Comparison of ENCODE assay signal across 24 cellular contexts in the genomic region with DNA sequence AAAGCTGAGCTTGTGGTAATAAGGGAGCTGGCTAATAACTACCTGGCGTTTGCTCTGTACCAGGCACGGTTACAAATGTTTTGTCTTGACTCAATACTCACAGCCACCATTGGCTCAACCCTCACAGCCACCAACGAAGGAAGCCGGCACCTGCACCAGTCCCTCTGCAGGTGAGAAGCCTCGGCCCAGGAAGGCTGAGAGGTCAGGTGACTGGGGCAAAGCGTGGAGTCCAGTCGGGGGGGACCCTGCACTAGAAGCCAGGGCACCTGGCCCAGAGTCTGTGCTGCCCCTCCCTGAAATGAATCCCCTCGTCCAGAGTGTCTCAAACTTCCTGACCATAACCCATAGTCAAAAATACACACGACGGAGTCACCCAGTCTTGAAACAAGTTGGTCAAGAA.
DNase-seq lines count a peak whose midpoint lies in the region; ATAC-seq, FAIRE-seq and TF ChIP-seq lines count a peak whose summit lies in the region.
"Had no signal": no experiment of that assay in that cellular context is flagged by ENCODE, and none has a peak within 500 bp of the region (broad histone marks: within the 10 kb centered on the region; RNA-seq: fewer than 3 reads in every experiment).

No MANE protein-coding gene starts in this region.

- H4K5ac ChIP-seq in H1 (ENCODE audit: insufficient read length, low read depth, low read length), result no peak overlapping the region

- no peak overlapping the region for H2BK20ac ChIP-seq in H1 (ENCODE audit: low read length)

- no peak overlapping the region for H2AFZ ChIP-seq in H1 (ENCODE audit: low read length)
- H2AFZ ChIP-seq: PC-9 had no signal

- CTCF ChIA-PET in H1 (lab: Charles Lee; ENCODE audit: partially characterized antibody), result interaction anchor here (0.5 to 2.9 kb wide), 3 partner anchors 11 to 100 kb away, joined by 3 to 9 read pairs (median 4); no protein-coding TSS in a partner anchor

- TF ChIP-seq RAD21 in H1 (IDR thresholded peaks at IDR 0.05 in 1 of 2, conservative IDR thresholded peaks at IDR 0.05 in 1 of 2; ENCODE audit: low read depth in 2 of 2, low read length in 2 of 2), result no peak

- no peak overlapping the region for H3K14ac ChIP-seq in H1 (ENCODE audit: insufficient read length)

- peaks cover 0 to under 1% of the 10 kb centered on the region in 2 donors for H3K4me1 Mint-ChIP-seq in natural killer cell treated with Interleukin-12 subunit alpha and Interleukin-12 subunit beta and Interleukin-15 and Interleukin-18, amount 100 ng/mL, for 72 hours (ENCODE audit: low read depth in 2 of 2)
- H3K4me1 Mint-ChIP-seq in natural killer cell, result no peaks in the 10 kb centered on the region

- H3K27ac ChIP-seq in H1 (ENCODE audit: low read depth, low read length) (no peak overlapping the region), lower lobe of right lung (no peak overlapping the region)
- H3K27ac ChIP-seq: PC-9 had no signal

- no peak overlapping the region for H3K27ac Mint-ChIP-seq in natural killer cell treated with Interleukin-12 subunit alpha and Interleukin-12 subunit beta and Interleukin-15 and Interleukin-18, amount 100 ng/mL, for 72 hours
- no peak overlapping the region for H3K27ac Mint-ChIP-seq in natural killer cell
- H3K27ac Mint-ChIP-seq: CD8-positive, alpha-beta T cell had no signal

- no peak overlapping the region for H3K56ac ChIP-seq in H1 (replicated peaks; ENCODE audit: insufficient read length, low read depth, low read length)

- H3K4me1 ChIP-seq in H1 (replicated peaks in 1 of 4; ENCODE audit: control insufficient read depth in 3 of 4, insufficient read depth in 4 of 4, low read length in 3 of 4) (no peaks in the 10 kb centered on the region), lower lobe of right lung (no peaks in the 10 kb centered on the region)

- H2BK15ac ChIP-seq in H1 (ENCODE audit: low read length), result no peak overlapping the region

- H2BK12ac ChIP-seq in H1 (ENCODE audit: low read depth, low read length), result no peak overlapping the region

- no peak for TF ChIP-seq CTCF in natural killer cell (IDR thresholded peaks at IDR 0.05)
- no peak for TF ChIP-seq CTCF in H1 (IDR thresholded peaks at IDR 0.05; ENCODE audit: control extremely low read depth in 1 of 3, insufficient read depth in 1 of 3, low read depth in 1 of 3, low read length in 3 of 3)
- no peak for TF ChIP-seq CTCF in lower lobe of right lung (IDR thresholded peaks at IDR 0.05)

- peaks cover 0 to 11% (median 4%) of the 10 kb centered on the region in 4 experiments; a peak in 6 of 8 replicates for H3K36me3 ChIP-seq in H1 (ENCODE audit: control insufficient read depth in 2 of 4, insufficient read depth in 4 of 4, low read length in 3 of 4)
- no peaks in the 10 kb centered on the region for H3K36me3 ChIP-seq in lower lobe of right lung

- peaks cover 0 to 4% of the 10 kb centered on the region in 2 experiments; a peak in 2 of 4 replicates for H3K79me2 ChIP-seq in H1 (ENCODE audit: control insufficient read depth in 1 of 2, insufficient read depth in 2 of 2, low read length in 2 of 2)

- H2AK5ac ChIP-seq in H1 (ENCODE audit: low read depth, low read length), result no peak overlapping the region

- H3K9me3 ChIP-seq in H1 (ENCODE audit: insufficient read depth in 2 of 2, low read depth in 1 of 2, low read length in 1 of 2), result no peaks in the 10 kb centered on the region
- no peaks in the 10 kb centered on the region for H3K9me3 ChIP-seq in lower lobe of right lung

- H3K27me3 ChIP-seq in H1 (replicated peaks in 1 of 4; ENCODE audit: control insufficient read depth in 3 of 4, extremely low read depth in 1 of 4, insufficient read depth in 3 of 4, low read length in 3 of 4) (no peaks in the 10 kb centered on the region), lower lobe of right lung (ENCODE audit: low read depth) (no peaks in the 10 kb centered on the region)

- H3K4me3 ChIP-seq in H1 (ENCODE audit: extremely low read depth in 1 of 4, insufficient read depth in 2 of 4, low read depth in 3 of 4, low read length in 4 of 4) (no peak overlapping the region), lower lobe of right lung (no peak overlapping the region)
- H3K4me3 ChIP-seq: GM12878, K562, PC-9 had no signal

- H3K4me2 ChIP-seq in H1 (ENCODE audit: insufficient read depth in 1 of 2, low read depth in 2 of 2, low read length in 2 of 2), result no peak overlapping the region
- H3K4me2 ChIP-seq: PC-9 had no signal

- peaks cover 3 to 7% of the 10 kb centered on the region in 2 experiments for H4K20me1 ChIP-seq in H1 (replicated peaks in 1 of 2; ENCODE audit: control insufficient read depth in 1 of 2, insufficient read depth in 2 of 2, low read length in 2 of 2)

- H4K91ac ChIP-seq in H1 (replicated peaks; ENCODE audit: insufficient read length, low read length), result no peak overlapping the region

- no peak overlapping the region for H3K23ac ChIP-seq in H1 (ENCODE audit: insufficient read length)

- POLR2A ChIA-PET in H1 (lab: Charles Lee; ENCODE audit: partially characterized antibody), result no interaction called here

- no peak for ATAC-seq in natural killer cell treated with Interleukin-12 subunit alpha and Interleukin-12 subunit beta and Interleukin-15 and Interleukin-18, amount 100 ng/mL, for 72 hours
- ATAC-seq in natural killer cell (no peak), lower lobe of right lung (no peak)
- ATAC-seq: CD8-positive, alpha-beta T cell; GM12878; K562 had no signal

- FAIRE-seq in H1 (lab: Jason Lieb, UNC), result no peak
- peak; percentile 44 for FAIRE-seq in urothelium cell line (lab: Jason Lieb, UNC)
- FAIRE-seq: GM12878, GM19239, K562 had no signal

- no peaks in the 10 kb centered on the region for H3K36me3 Mint-ChIP-seq in natural killer cell treated with Interleukin-12 subunit alpha and Interleukin-12 subunit beta and Interleukin-15 and Interleukin-18, amount 100 ng/mL, for 72 hours
- no peaks in the 10 kb centered on the region for H3K36me3 Mint-ChIP-seq in natural killer cell
- H3K36me3 Mint-ChIP-seq: CD8-positive, alpha-beta T cell had no signal

- no peaks in the 10 kb centered on the region for H3K23me2 ChIP-seq in H1 (ENCODE audit: low read depth, low read length)

- no peak overlapping the region for H3K9ac ChIP-seq in H1 (replicated peaks in 1 of 4; ENCODE audit: extremely low read depth in 1 of 4, low read depth in 3 of 4, low read length in 3 of 4)

- no peak overlapping the region for H3K18ac ChIP-seq in H1 (ENCODE audit: extremely low read depth, low read length)

- DNase-seq in natural killer cell treated with Interleukin-12 subunit alpha and Interleukin-12 subunit beta and Interleukin-15 and Interleukin-18, amount 100 ng/mL, for 72 hours (ENCODE audit: low spot score), result peak; percentile 50
- DNase-seq in natural killer cell, result no peak
- DNase-seq in H1 (ENCODE audit: low read depth in 1 of 2, low spot score in 2 of 2), result no peak
- peak; percentile 29 for DNase-seq in lower lobe of right lung
- DNase-seq in urothelium cell line (ENCODE audit: low spot score), result no peak
- no peak for DNase-seq in MV-4-11 (lab: John Stamatoyannopoulos, UW)
- DNase-seq in NCI-H524 treated with DMSO at 0.1 percent for 48 hours (lab: John Stamatoyannopoulos, UW), result no peak
- DNase-seq in NCI-H1105 treated with DMSO at 0.1 percent for 48 hours (lab: John Stamatoyannopoulos, UW), result no peak
- DNase-seq: C1 segment of cervical spinal cord; CD8-positive, alpha-beta T cell; DMS 273 treated with DMSO at 0.1 percent for 48 hours; DMS79; EL; GDM1; Kasumi-1; NCI-H1105; NCI-H2029; NCI-H446; NCI-H526 treated with DMSO at 0.1 percent for 48 hours; PC-9; SHP77 treated with DMSO at 0.1 percent for 48 hours had no signal

- 93% methylated on average over 9 of the region's 10 CpGs; no CpG with 5 or more reads in 1 of the 2 experiments for WGBS in H1 (ENCODE audit: extremely low coverage in 1 of 2, insufficient coverage in 1 of 2, insufficient read length in 1 of 2, insufficient replicate concordance in 2 of 2, low coverage in 1 of 2, low lambda C conversion rate in 2 of 2, missing lambda C conversion rate in 1 of 2), 2 experiments

- peaks cover 2 to 14% of the 10 kb centered on the region in 2 donors for H3K27me3 Mint-ChIP-seq in natural killer cell treated with Interleukin-12 subunit alpha and Interleukin-12 subunit beta and Interleukin-15 and Interleukin-18, amount 100 ng/mL, for 72 hours
- no peaks in the 10 kb centered on the region for H3K27me3 Mint-ChIP-seq in natural killer cell (ENCODE audit: low read depth in 2 of 2)

- H3K4ac ChIP-seq in H1 (replicated peaks; ENCODE audit: insufficient read length, low read depth, low read length), result no peak overlapping the region

- no peak overlapping the region for H3K4me3 Mint-ChIP-seq in natural killer cell treated with Interleukin-12 subunit alpha and Interleukin-12 subunit beta and Interleukin-15 and Interleukin-18, amount 100 ng/mL, for 72 hours
- no peak overlapping the region for H3K4me3 Mint-ChIP-seq in natural killer cell
- H3K4me3 Mint-ChIP-seq: CD8-positive, alpha-beta T cell had no signal

- no peak overlapping the region for H2BK120ac ChIP-seq in H1 (replicated peaks; ENCODE audit: low read depth, low read length)

- no peak overlapping the region for H2BK5ac ChIP-seq in H1 (ENCODE audit: low read depth, low read length)

- TF ChIP-seq EP300 in H1 (IDR thresholded peaks at IDR 0.05; ENCODE audit: borderline replicate concordance in 1 of 2, low read depth in 2 of 2, low read length in 2 of 2), result no peak

- H3K9me3 Mint-ChIP-seq in natural killer cell treated with Interleukin-12 subunit alpha and Interleukin-12 subunit beta and Interleukin-15 and Interleukin-18, amount 100 ng/mL, for 72 hours, result no peaks in the 10 kb centered on the region
- H3K9me3 Mint-ChIP-seq in natural killer cell, result no peaks in the 10 kb centered on the region

- no peak for TF ChIP-seq POLR2A in H1 (IDR thresholded peaks at IDR 0.05; ENCODE audit: control extremely low read depth in 1 of 2, low read depth in 2 of 2, low read length in 2 of 2)

- peaks cover 5% of the 10 kb centered on the region; the same call in 1 of the 2 replicates for H3K79me1 ChIP-seq in H1 (ENCODE audit: low read depth, low read length)

- intact Hi-C loops in natural killer cell (cut with micrococcal nuclease), result no loop called here
- intact Hi-C loops in lower lobe of right lung (cut with DNase I), result no loop called here

- H4K8ac ChIP-seq in H1 (ENCODE audit: extremely low read depth, insufficient read depth, low read length), result peak overlapping the region; percentile 65

TF ChIP-seq in H1, 55 proteins besides CTCF, POLR2A, EP300 and RAD21:
- TF ChIP-seq RBBP5 (IDR thresholded peaks at IDR 0.05; ENCODE audit: borderline replicate concordance, low read depth, low read length), result no peak
TF ChIP-seq in H1: peak in this region for 0.

Comparison
In these comparisons a context has a peak if more than half of its experiments do, and no peak if none do; other contexts are left out.
1. DNase-seq: peak in natural killer cell treated with Interleukin-12 subunit alpha and Interleukin-12 subunit beta and Interleukin-15 and Interleukin-18, amount 100 ng/mL, for 72 hours (single experiment) and lower lobe of right lung (single experiment); none in natural killer cell (single experiment), H1 (0 of 2), urothelium cell line (single experiment), MV-4-11 (single experiment), NCI-H524 treated with DMSO at 0.1 percent for 48 hours (single experiment) and NCI-H1105 treated with DMSO at 0.1 percent for 48 hours (single experiment).